29 cellular contexts compared by ENCODE assay signal in the genomic region with DNA sequence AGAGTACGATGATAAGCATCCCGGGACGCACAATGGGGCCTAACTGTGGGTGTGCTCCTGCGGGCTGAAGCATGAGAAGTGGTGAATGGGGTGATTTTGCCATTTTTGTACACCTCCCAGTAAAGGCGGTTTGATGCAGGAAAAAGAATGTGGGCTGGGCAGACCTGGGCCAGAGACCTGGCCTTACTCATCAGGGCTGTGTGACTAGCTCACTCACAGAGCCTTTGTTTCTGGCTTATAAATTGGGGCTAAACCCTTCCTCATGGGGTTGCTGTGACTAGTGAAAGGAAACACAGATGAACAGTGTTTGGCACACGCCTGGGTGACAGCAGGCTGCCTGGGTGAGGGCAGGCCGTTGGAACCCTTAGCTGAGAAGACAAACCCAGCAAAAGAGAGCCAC.
"Had no signal": no experiment of that assay in that cellular context is flagged by ENCODE, and none has a peak within 500 bp of the region (broad histone marks: within the 10 kb centered on the region; RNA-seq: fewer than 3 reads in every experiment).

No MANE protein-coding gene starts in this region.

- H3K27me3 ChIP-seq: esophagus squamous epithelium, gastroesophageal sphincter, heart left ventricle, hepatocyte, right atrium auricular region, stomach, thyroid gland, vagina had no signal

- ATAC-seq: gastroesophageal sphincter, heart left ventricle, left lobe of liver, mucosa of descending colon, sciatic nerve had no signal

- H3K9me3 Mint-ChIP-seq: central memory CD8-positive, alpha-beta T cell; mesothelial cell of epicardium; naive thymus-derived CD4-positive, alpha-beta T cell; neural crest cell had no signal

- DNase-seq: dermis blood vessel endothelial cell; effector memory CD4-positive, alpha-beta T cell; esophagus squamous epithelium; heart left ventricle; kidney; mesenchymal stem cell; mucosa of descending colon; naive thymus-derived CD4-positive, alpha-beta T cell; stimulated activated CD4-positive, alpha-beta T cell treated with anti-CD3 and anti-CD28 coated beads, Interleukin-12 subunit alpha, Interleukin-12 subunit beta, amount 100 ng/mL, for 4 hours; stimulated activated CD4-positive, alpha-beta T cell treated with anti-CD3 and anti-CD28 coated beads, Interleukin-1b, Interleukin-23, amount 100 ng/mL, for 48 hours; stimulated activated CD4-positive, alpha-beta T cell treated with anti-CD3 and anti-CD28 coated beads, Interleukin-4, amount 100 ng/mL, for 1 hour; stimulated activated CD8-positive, alpha-beta memory T cell treated with anti-CD3 and anti-CD28 coated beads, Interleukin-4, amount 100 ng/mL, for 48 hours; stimulated activated naive CD4-positive, alpha-beta T cell treated with Interleukin-2 at 50 U/mL for 16 hours; stomach; thyroid gland; trophoblast cell had no signal

- H3K4me3 ChIP-seq: coronary artery, esophagus squamous epithelium, gastroesophageal sphincter, heart left ventricle, hepatocyte, lung, mucosa of descending colon, prostate gland, right atrium auricular region, smooth muscle cell, stomach, thyroid gland, vagina had no signal

- H3K4me1 ChIP-seq: gastroesophageal sphincter, prostate gland, right atrium auricular region, thyroid gland, vagina had no signal

- H3K27me3 Mint-ChIP-seq: central memory CD8-positive, alpha-beta T cell; naive thymus-derived CD4-positive, alpha-beta T cell had no signal

- H3K36me3 ChIP-seq: prostate gland had no signal

- H3K4me1 Mint-ChIP-seq: central memory CD8-positive, alpha-beta T cell; mesothelial cell of epicardium; naive thymus-derived CD4-positive, alpha-beta T cell; neural crest cell had no signal

- H3K27ac ChIP-seq: coronary artery, gastroesophageal sphincter, heart left ventricle, hepatocyte, prostate gland, right atrium auricular region, stomach, thyroid gland, vagina had no signal

- H3K9me3 ChIP-seq: esophagus squamous epithelium, gastroesophageal sphincter, heart left ventricle, mucosa of descending colon, prostate gland, right atrium auricular region, stomach, thyroid gland, vagina had no signal

- H3K4me3 Mint-ChIP-seq: central memory CD8-positive, alpha-beta T cell; mesothelial cell of epicardium; neural crest cell had no signal

- H3K27ac Mint-ChIP-seq: mesothelial cell of epicardium had no signal

- H3K4me2 ChIP-seq: hepatocyte, smooth muscle cell had no signal
